In the genomic region with DNA sequence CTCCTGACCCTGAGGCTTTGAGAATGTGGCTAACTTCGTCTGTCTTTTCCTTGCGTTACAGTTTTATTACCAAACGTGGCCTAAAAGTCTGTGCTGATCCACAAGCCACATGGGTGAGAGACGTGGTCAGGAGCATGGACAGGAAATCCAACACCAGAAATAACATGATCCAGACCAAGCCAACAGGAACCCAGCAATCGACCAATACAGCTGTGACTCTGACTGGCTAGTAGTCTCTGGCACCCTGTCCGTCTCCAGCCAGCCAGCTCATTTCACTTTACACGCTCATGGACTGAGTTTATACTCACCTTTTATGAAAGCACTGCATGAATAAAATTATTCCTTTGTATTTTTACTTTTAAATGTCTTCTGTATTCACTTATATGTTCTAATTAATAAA, we compare ENCODE assay signal across 16 cellular contexts. TPM values are rescaled to one million over a fixed set of nuclear protein-coding genes. Genes with fewer than 3 reads are reported as not detected.
"Had no signal": no experiment of that assay in that cellular context is flagged by ENCODE, and none has a peak within 500 bp of the region (broad histone marks: within the 10 kb centered on the region; RNA-seq: fewer than 3 reads in every experiment).

No MANE protein-coding gene starts in this region.

RNA-seq across cellular contexts. Expression of a gene that starts 4.6 kb away (rescaled TPM):
- total RNA-seq: lung microvascular endothelial cell, occipital lobe, sciatic nerve, smooth muscle cell, temporal lobe, ureter had no signal

RNA-seq across cellular contexts. Expression of a gene that starts 37.2 kb away (rescaled TPM):
- total RNA-seq: left lobe of liver; left ventricle myocardium superior; lung microvascular endothelial cell; mucosa of gallbladder; naive thymus-derived CD8-positive, alpha-beta T cell; occipital lobe; osteocyte; progenitor cell of endocrine pancreas; sciatic nerve; smooth muscle cell; temporal lobe; tibial nerve; ureter; uterus had no signal
- polyA plus RNA-seq: heart left ventricle, right cardiac atrium, smooth muscle cell had no signal
